ENCODE assay signal across 11 cellular contexts in the genomic region with DNA sequence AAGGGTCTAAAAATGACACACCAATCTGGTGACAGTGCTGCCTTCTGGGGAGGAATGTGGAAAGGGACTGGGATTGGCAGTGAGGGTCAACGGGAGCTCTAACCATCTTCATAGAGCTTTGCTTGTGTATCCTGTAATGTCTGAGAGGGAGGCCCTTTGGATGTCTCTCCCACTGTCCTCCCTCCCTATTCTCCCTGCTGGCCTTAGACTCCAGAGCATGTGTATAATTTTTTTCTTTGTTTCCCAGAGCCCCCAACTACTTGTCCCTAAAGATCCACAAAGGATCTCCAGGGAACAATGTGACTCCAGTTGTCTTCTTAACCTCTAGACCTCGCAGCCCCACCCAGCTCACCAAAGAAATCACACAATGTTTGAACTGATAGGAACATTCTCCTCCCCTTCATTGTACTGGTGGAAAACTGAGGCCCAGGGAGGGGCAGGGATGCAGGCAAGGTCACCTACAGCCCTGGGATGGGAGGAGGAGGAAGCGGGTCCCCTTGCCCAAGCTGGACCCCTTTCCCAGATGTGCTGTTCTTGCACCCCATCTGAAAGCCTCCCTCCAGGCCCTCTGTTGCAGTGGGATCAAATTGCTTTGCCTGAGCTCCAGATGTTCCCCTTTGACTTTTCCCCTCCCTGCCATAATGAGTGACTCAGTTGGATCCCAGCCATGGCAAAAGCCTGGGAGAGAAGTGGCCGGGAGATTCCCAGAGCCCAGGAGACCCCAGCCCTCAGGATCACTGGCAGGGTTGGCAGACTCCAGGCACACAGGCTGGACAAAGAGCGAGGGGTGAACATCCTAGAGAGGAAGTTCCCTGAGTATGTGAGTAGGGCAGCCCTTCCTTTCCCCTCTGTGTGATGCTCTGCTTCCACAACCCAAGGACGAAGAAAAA. TPM values are rescaled to one million over a fixed set of nuclear protein-coding genes. Genes with fewer than 3 reads are reported as not detected.
A peak's percentile ranks its signal among the peaks of the same experiment; 100 is the strongest.
DNase-seq lines count a peak whose midpoint lies in the region; ATAC-seq, FAIRE-seq and TF ChIP-seq lines count a peak whose summit lies in the region.
"Had no signal": no experiment of that assay in that cellular context is flagged by ENCODE, and none has a peak within 500 bp of the region (broad histone marks: within the 10 kb centered on the region; RNA-seq: fewer than 3 reads in every experiment).

No MANE protein-coding gene starts in this region.

- H3K36me3 ChIP-seq in HCT116 (ENCODE audit: control insufficient read depth in 1 of 2, insufficient read depth in 2 of 2, low read length in 2 of 2): no peaks in the 10 kb centered on the region
- H3K36me3 ChIP-seq in right lobe of liver: no peaks in the 10 kb centered on the region
- no peaks in the 10 kb centered on the region for H3K36me3 ChIP-seq in CD4-positive, alpha-beta memory T cell (ENCODE audit: insufficient read depth, low read length)

- no peak for FAIRE-seq in RCC 7860 (lab: Jason Lieb, UNC)

- TF ChIP-seq POLR2A in HCT116 (IDR thresholded peaks at IDR 0.05; ENCODE audit: borderline replicate concordance, extremely low read depth, insufficient read depth, insufficient read length) (no peak), right lobe of liver (IDR thresholded peaks at IDR 0.05) (no peak)

- TF ChIP-seq CTCF in HCT116 (IDR thresholded peaks at IDR 0.05 in 2 of 3, conservative IDR thresholded peaks at IDR 0.05 in 1 of 3; ENCODE audit: borderline replicate concordance in 1 of 3, insufficient read depth in 1 of 3, low read depth in 2 of 3, low read length in 2 of 3): no peak
- no peak for TF ChIP-seq CTCF in cardiac fibroblast (IDR thresholded peaks at IDR 0.05; ENCODE audit: low read depth, low read length)
- TF ChIP-seq CTCF in right lobe of liver (IDR thresholded peaks at IDR 0.05): no peak

- no peak overlapping the region for H3K27ac Mint-ChIP-seq in CD4-positive, alpha-beta memory T cell

- peaks cover 3 to 14% (median 5%) of the 10 kb centered on the region in 4 donors for H3K4me1 Mint-ChIP-seq in CD4-positive, alpha-beta memory T cell

- H4K20me1 ChIP-seq in HCT116 (ENCODE audit: insufficient read depth): no peaks in the 10 kb centered on the region

- no peak for DNase-seq in HCT116 (ENCODE audit: low read depth, low spot score)
- peak; percentile 80 to 83 for DNase-seq in cardiac fibroblast (ENCODE audit: low read depth in 2 of 2)
- DNase-seq in right lobe of liver: no peak
- DNase-seq in substantia nigra (lab: John Stamatoyannopoulos, UW): no peak
- DNase-seq in RCC 7860 (ENCODE audit: low spot score): no peak
- DNase-seq in CD4-positive, alpha-beta memory T cell: no peak
- DNase-seq: DMS53, SIG-M5 had no signal

- 51% methylated on average over 3 of the region's 6 CpGs for WGBS in right lobe of liver (ENCODE audit: insufficient coverage, low coverage, low lambda C conversion rate, missing lambda C conversion rate)

- POLR2A ChIA-PET in HCT116 (lab: Charles Lee): no interaction called here
- POLR2A ChIA-PET in CD4-positive, alpha-beta memory T cell (lab: Charles Lee; ENCODE audit: partially characterized antibody): no interaction called here

- no peaks in the 10 kb centered on the region for H3K9me3 ChIP-seq in HCT116 (ENCODE audit: control insufficient read depth in 1 of 2, insufficient read depth in 1 of 2, low read depth in 1 of 2, low read length in 2 of 2)
- no peaks in the 10 kb centered on the region for H3K9me3 ChIP-seq in right lobe of liver
- no peaks in the 10 kb centered on the region for H3K9me3 ChIP-seq in CD4-positive, alpha-beta memory T cell (ENCODE audit: control insufficient read depth in 1 of 2, low read length in 2 of 2)

- TF ChIP-seq RAD21 in HCT116 (IDR thresholded peaks at IDR 0.05; ENCODE audit: low read depth): no peak

- RAD21 ChIA-PET in HCT116 (lab: Charles Lee; ENCODE audit: low non-redundant PET in 1 of 2, low total read pairs in 2 of 2, uncharacterized antibody in 2 of 2, unreplicated experiment in 2 of 2): no interaction called here

- no TSS peak for BruUV-seq in HCT116 (replicated peaks; lab: Mats Ljungman, UMichigan)

- H3K4me3 ChIP-seq in HCT116 (replicated peaks in 1 of 2; ENCODE audit: low read depth in 1 of 2, low read length in 2 of 2) (no peak overlapping the region), cardiac fibroblast (replicated peaks in 1 of 2; ENCODE audit: low read depth in 2 of 2, low read length in 2 of 2) (no peak overlapping the region), right lobe of liver (no peak overlapping the region)
- no peak overlapping the region for H3K4me3 ChIP-seq in CD4-positive, alpha-beta memory T cell (ENCODE audit: low read length in 2 of 2)
- H3K4me3 ChIP-seq: cardiac muscle cell had no signal

- peaks cover 0 to 2% of the 10 kb centered on the region in 2 donors for H3K27me3 Mint-ChIP-seq in CD4-positive, alpha-beta memory T cell

- no peaks in the 10 kb centered on the region for H3K27me3 ChIP-seq in HCT116 (ENCODE audit: insufficient read depth, low read length)
- no peaks in the 10 kb centered on the region for H3K27me3 ChIP-seq in right lobe of liver
- no peaks in the 10 kb centered on the region for H3K27me3 ChIP-seq in CD4-positive, alpha-beta memory T cell (ENCODE audit: insufficient read depth, low read length)
- H3K27me3 ChIP-seq: cardiac muscle cell had no signal

- H3K36me3 Mint-ChIP-seq in CD4-positive, alpha-beta memory T cell: no peaks in the 10 kb centered on the region

- H3K27ac ChIP-seq in HCT116 (ENCODE audit: low read depth, low read length) (no peak overlapping the region), right lobe of liver (peak overlapping the region in 2 of 3 donors; percentile 34 to 54), substantia nigra (ENCODE audit: low read depth, low read length, poor library complexity, severe bottlenecking) (peak overlapping the region; percentile 8)
- H3K27ac ChIP-seq in CD4-positive, alpha-beta memory T cell (ENCODE audit: low read depth, low read length): no peak overlapping the region

- intact Hi-C loops in HCT116 (cut with micrococcal nuclease) (no loop called here), right lobe of liver (cut with DNase I) (loop anchor here in 1 of 2 donors (10.0 kb wide), 1 partner anchor 70 kb away; no protein-coding TSS in a partner anchor)
- intact Hi-C loops in CD4-positive, alpha-beta memory T cell (cut with micrococcal nuclease): no loop called here

- H2AFZ ChIP-seq in HCT116 (ENCODE audit: low read depth, low read length, poor library complexity, severe bottlenecking): no peak overlapping the region

- H3K4me2 ChIP-seq in HCT116 (ENCODE audit: low read length): peak overlapping the region; percentile 41

- CTCF ChIA-PET in HCT116 (lab: Charles Lee): interaction anchor here (1.1 to 1.9 kb wide), 2 partner anchors 75 to 77 kb away, joined by 4 read pairs; no protein-coding TSS in a partner anchor
- CTCF ChIA-PET in CD4-positive, alpha-beta memory T cell (lab: Charles Lee; ENCODE audit: partially characterized antibody): interaction anchor here (1.2 to 3.1 kb wide), 4 partner anchors 10 to 478 kb away, joined by 3 to 14 read pairs (median 4); no protein-coding TSS in a partner anchor

- H3K4me3 Mint-ChIP-seq in CD4-positive, alpha-beta memory T cell: no peak overlapping the region

- no peaks in the 10 kb centered on the region for H3K79me2 ChIP-seq in HCT116 (ENCODE audit: insufficient read depth, low read length)

- no peaks in the 10 kb centered on the region for H3K9me2 ChIP-seq in HCT116 (ENCODE audit: insufficient read depth)

- no peaks in the 10 kb centered on the region for H3K9me3 Mint-ChIP-seq in CD4-positive, alpha-beta memory T cell

- ATAC-seq in HCT116 (peak; percentile 40), right lobe of liver (peak in 1 of 4 donors; percentile 15), GM19467 (IDR thresholded peaks at IDR 0.05; ENCODE audit: unreplicated experiment) (no peak), GM21381 (IDR thresholded peaks at IDR 0.05; ENCODE audit: unreplicated experiment) (no peak)

- H3K4me1 ChIP-seq in HCT116 (ENCODE audit: control insufficient read depth in 1 of 2, insufficient read depth in 2 of 2, low read length in 2 of 2): peaks cover 2 to 24% of the 10 kb centered on the region in 2 experiments; a peak in 3 of 4 replicates
- H3K4me1 ChIP-seq in right lobe of liver: peaks cover 0 to 3% (median 0%) of the 10 kb centered on the region in 4 donors
- H3K4me1 ChIP-seq in CD4-positive, alpha-beta memory T cell (ENCODE audit: insufficient read depth, low read length): peaks cover 4% of the 10 kb centered on the region

- H3K9ac ChIP-seq in HCT116 (ENCODE audit: low read length): no peak overlapping the region

TF ChIP-seq in HCT116, 20 proteins besides CTCF, POLR2A, EP300 and RAD21:
- TF ChIP-seq SIN3A (IDR thresholded peaks at IDR 0.05; ENCODE audit: low read depth): no peak
- no peak for TF ChIP-seq SP1 (IDR thresholded peaks at IDR 0.05; ENCODE audit: low read depth)
- TF ChIP-seq ELF1 (IDR thresholded peaks at IDR 0.05; ENCODE audit: borderline replicate concordance, low read depth): no peak
- no peak for TF ChIP-seq FOSL1 (IDR thresholded peaks at IDR 0.05; ENCODE audit: low read depth)
- TF ChIP-seq JUND (IDR thresholded peaks at IDR 0.05): no peak
- no peak for TF ChIP-seq CBX3 (IDR thresholded peaks at IDR 0.05; ENCODE audit: low read depth)
- TF ChIP-seq POLR2AphosphoS5 (IDR thresholded peaks at IDR 0.05; ENCODE audit: low read depth, low read length): no peak
- TF ChIP-seq CEBPB (IDR thresholded peaks at IDR 0.05; ENCODE audit: low read depth): no peak

RNA-seq across cellular contexts. Expression of a gene that starts 21.8 kb away (rescaled TPM):
- total RNA-seq in HCT116 (2021; ENCODE audit: unreplicated experiment) (3.0 TPM), right lobe of liver (100 to 1,000 TPM in 4 of 6 experiments, 10 to 100 TPM in 2; 62.2 to 277 (median 109) TPM)
- 0.04 and 0.52 TPM in 2 replicates for polyA plus RNA-seq in HCT116 (2012)
- under 1 TPM; 0.19 to 0.47 TPM for total RNA-seq in CD4-positive, alpha-beta memory T cell
- polyA plus RNA-seq in CD4-positive, alpha-beta memory T cell: under 1 TPM in 1 of 2 donors, not detected in 1; 0.37 TPM

Comparison
In these comparisons a context has a peak if more than half of its experiments do, and no peak if none do; other contexts are left out.
1. DNase-seq: peak in cardiac fibroblast (2 of 2); none in HCT116 (single experiment), right lobe of liver (0 of 3), substantia nigra (0 of 49), RCC 7860 (single experiment) and CD4-positive, alpha-beta memory T cell (0 of 5).
2. H3K27ac ChIP-seq: peak in right lobe of liver (2 of 3) and substantia nigra (single experiment); none in HCT116 (single experiment) and CD4-positive, alpha-beta memory T cell (single experiment).
3. RNA of a gene that starts 21.8 kb away (total RNA-seq): 62.2 to 277 TPM in right lobe of liver; 3.0 TPM in HCT116 (single experiment) and 0.19 to 0.47 TPM in CD4-positive, alpha-beta memory T cell; every median in the first group is over 10 times any median in the second.